In genomic region chr10:34994565-34995142, GRCh38 we compare ENCODE assay signal across 8 cellular contexts.
DNase-seq lines count a peak whose midpoint lies in the region; ATAC-seq, FAIRE-seq and TF ChIP-seq lines count a peak whose summit lies in the region.

No MANE protein-coding gene starts in this region.

- H3K4me1 ChIP-seq in iPS DF 6.9 (ENCODE audit: control insufficient read depth, insufficient read depth, low read length), result no peaks in the 10 kb centered on the region

- H3K9me3 ChIP-seq in iPS DF 6.9 (ENCODE audit: control insufficient read depth, insufficient read depth, low read length), result no peaks in the 10 kb centered on the region

- peak overlapping the region; percentile 21 for H3K4me3 Mint-ChIP-seq in activated naive CD8-positive, alpha-beta T cell treated with anti-CD3 and anti-CD28 coated beads, Interleukin-2, amount 50 U/mL, for 24 hours

- peak; percentile 48 for DNase-seq in GM12891 (ENCODE audit: insufficient read length, low spot score)
- DNase-seq in H7, result peak; percentile 81
- DNase-seq in T follicular helper cell (ENCODE audit: low read depth), result peak; percentile 19
- peak; percentile 31 for DNase-seq in activated naive CD8-positive, alpha-beta T cell treated with anti-CD3 and anti-CD28 coated beads, Interleukin-2, amount 50 U/mL, for 24 hours
- peak; percentile 92 for DNase-seq in iPS DF 6.9 (ENCODE audit: low read depth, low spot score)
- peak; percentile 22 for DNase-seq in stimulated activated CD4-positive, alpha-beta T cell treated with anti-CD3 and anti-CD28 coated beads, Interleukin-12 subunit alpha, Interleukin-12 subunit beta, amount 100 ng/mL, for 4 hours
- DNase-seq in cerebellar nuclear complex (lab: John Stamatoyannopoulos, UW), result no peak

- WGBS in iPS DF 6.9 (ENCODE audit: insufficient coverage, insufficient read length), result no CpG with 5 or more reads among the region's 7 CpGs

- FAIRE-seq in GM12891 (lab: Jason Lieb, UNC), result peak; percentile 85

- H3K27me3 ChIP-seq in H7 (ENCODE audit: control insufficient read depth, insufficient read depth, low read length) (no peaks in the 10 kb centered on the region), iPS DF 6.9 (ENCODE audit: control insufficient read depth, insufficient read depth, low read length) (no peaks in the 10 kb centered on the region)

- peak overlapping the region; percentile 60 for H3K27ac Mint-ChIP-seq in activated naive CD8-positive, alpha-beta T cell treated with anti-CD3 and anti-CD28 coated beads, Interleukin-2, amount 50 U/mL, for 24 hours

- ATAC-seq in activated naive CD8-positive, alpha-beta T cell treated with anti-CD3 and anti-CD28 coated beads, Interleukin-2, amount 50 U/mL, for 24 hours, result peak; percentile 88

- no peaks in the 10 kb centered on the region for H3K9me3 Mint-ChIP-seq in activated naive CD8-positive, alpha-beta T cell treated with anti-CD3 and anti-CD28 coated beads, Interleukin-2, amount 50 U/mL, for 24 hours

- no peak for TF ChIP-seq POLR2A in GM12891 (IDR thresholded peaks at IDR 0.05; ENCODE audit: low read depth, low read length)

- peaks cover 17% of the 10 kb centered on the region for H3K4me1 Mint-ChIP-seq in activated naive CD8-positive, alpha-beta T cell treated with anti-CD3 and anti-CD28 coated beads, Interleukin-2, amount 50 U/mL, for 24 hours

- no peaks in the 10 kb centered on the region for H3K27me3 Mint-ChIP-seq in activated naive CD8-positive, alpha-beta T cell treated with anti-CD3 and anti-CD28 coated beads, Interleukin-2, amount 50 U/mL, for 24 hours

- no peak overlapping the region for H3K27ac ChIP-seq in iPS DF 6.9 (ENCODE audit: low read length)

- no peaks in the 10 kb centered on the region for H3K36me3 Mint-ChIP-seq in activated naive CD8-positive, alpha-beta T cell treated with anti-CD3 and anti-CD28 coated beads, Interleukin-2, amount 50 U/mL, for 24 hours (ENCODE audit: low read depth)

- H3K4me3 ChIP-seq in H7 (ENCODE audit: insufficient read depth, low read depth, low read length), result no peak overlapping the region
- no peak overlapping the region for H3K4me3 ChIP-seq in iPS DF 6.9 (ENCODE audit: low read length)

- TF ChIP-seq CTCF in LNCAP (IDR thresholded peaks at IDR 0.05), result peak; percentile 74

- H3K36me3 ChIP-seq in H7 (replicated peaks; ENCODE audit: control insufficient read depth, insufficient read depth, low read length) (no peaks in the 10 kb centered on the region), iPS DF 6.9 (ENCODE audit: control insufficient read depth, insufficient read depth, low read length) (no peaks in the 10 kb centered on the region)

TF ChIP-seq in GM12891, 5 proteins besides CTCF, POLR2A, EP300 and RAD21:
- TF ChIP-seq SPI1 (IDR thresholded peaks at IDR 0.05; ENCODE audit: low read depth, low read length) (peak; percentile 12; the same call in 1 of the 2 replicates), POU2F2 (IDR thresholded peaks at IDR 0.05; ENCODE audit: low read depth, low read length) (no peak)
TF ChIP-seq in GM12891: peak in this region for 1.

Comparison
In these comparisons a context has a peak if more than half of its experiments do, and no peak if none do; other contexts are left out.
1. DNase-seq: peak in GM12891 (single experiment), H7 (single experiment), T follicular helper cell (single experiment), activated naive CD8-positive, alpha-beta T cell treated with anti-CD3 and anti-CD28 coated beads, Interleukin-2, amount 50 U/mL, for 24 hours (single experiment), iPS DF 6.9 (single experiment) and stimulated activated CD4-positive, alpha-beta T cell treated with anti-CD3 and anti-CD28 coated beads, Interleukin-12 subunit alpha, Interleukin-12 subunit beta, amount 100 ng/mL, for 4 hours (single experiment); none in cerebellar nuclear complex (0 of 2).